In the genomic region with DNA sequence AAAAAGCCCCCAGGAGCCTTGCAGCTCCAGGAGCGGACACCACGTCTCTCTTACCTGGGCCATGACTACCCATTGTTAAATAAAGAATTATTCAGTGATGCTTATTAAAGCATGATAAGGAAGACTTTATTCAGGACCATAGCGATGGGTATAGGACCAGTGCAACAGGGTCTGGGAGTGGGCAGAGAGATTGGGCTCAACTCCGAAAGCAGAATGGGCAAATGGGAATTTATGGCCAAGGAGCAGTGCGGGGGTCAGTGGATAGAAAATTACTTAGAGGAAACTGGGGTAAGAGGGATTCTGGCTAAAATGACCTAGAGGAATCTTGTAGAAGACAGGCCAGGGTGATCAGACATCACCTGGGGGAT, we compare ENCODE assay signal across 8 cellular contexts. TPM values are rescaled to one million over a fixed set of nuclear protein-coding genes. Genes with fewer than 3 reads are reported as not detected.
DNase-seq lines count a peak whose midpoint lies in the region; ATAC-seq, FAIRE-seq and TF ChIP-seq lines count a peak whose summit lies in the region.

No MANE protein-coding gene starts in this region.

- peaks cover 6 to 13% of the 10 kb centered on the region in 2 experiments; a peak in 3 of 5 replicates for H3K4me1 ChIP-seq in K562 (replicated peaks in 1 of 2; ENCODE audit: control insufficient read depth in 2 of 2, insufficient read depth in 2 of 2, low read length in 2 of 2)

- peaks cover 45% of the 10 kb centered on the region for H3K79me2 ChIP-seq in K562 (ENCODE audit: control insufficient read depth, insufficient read depth, low read length)

- H3K27me3 ChIP-seq in K562 (ENCODE audit: control insufficient read depth in 2 of 2, insufficient read depth in 2 of 2, low read length in 2 of 2): no peaks in the 10 kb centered on the region

- intact Hi-C loops in K562 (cut with micrococcal nuclease): no loop called here

- no peak for TF ChIP-seq POLR2A in K562 (conservative IDR thresholded peaks at IDR 0.05)

- peak overlapping the region; percentile 99 for H3K27ac Mint-ChIP-seq in memory B cell

- in situ Hi-C loops in K562 (cut with MboI): no loop called here

- BruUV-seq in K562 (replicated peaks; lab: Mats Ljungman, UMichigan): no TSS peak

- CTCF ChIA-PET in K562 (lab: Yijun Ruan, JAX; ENCODE audit: low intra/inter-chr PET ratio): interaction anchor here (0.6 kb wide), 1 partner anchor 155 kb away, joined by 3 read pairs; no protein-coding TSS in a partner anchor

- no peak for TF ChIP-seq RAD21 in K562 (CRISPR knock-in tag; conservative IDR thresholded peaks at IDR 0.05 in 1 of 2, IDR thresholded peaks at IDR 0.05 in 1 of 2)

- H2AFZ ChIP-seq in K562 (ENCODE audit: low read depth, low read length): peak overlapping the region; percentile 83

- H3K9me3 ChIP-seq in K562 (replicated peaks; ENCODE audit: control insufficient read depth, insufficient read depth, low read depth, low read length): no peaks in the 10 kb centered on the region

- no peaks in the 10 kb centered on the region for H3K9me3 Mint-ChIP-seq in memory B cell

- H3K4me2 ChIP-seq in K562 (ENCODE audit: insufficient read depth, low read length): peak overlapping the region; percentile 91

- H3K27me3 Mint-ChIP-seq in memory B cell: no peaks in the 10 kb centered on the region

- H4K20me1 ChIP-seq in K562 (replicated peaks; ENCODE audit: control insufficient read depth, insufficient read depth, low read length): no peaks in the 10 kb centered on the region

- POLR2A ChIA-PET in K562 (lab: Yijun Ruan, JAX): interaction anchor here (0.6 to 3.2 kb wide), 4 partner anchors 8 to 400 kb away, joined by 3 to 15 read pairs (median 3); no protein-coding TSS in a partner anchor

- H3K4me1 Mint-ChIP-seq in memory B cell: peaks cover 18% of the 10 kb centered on the region

- no peaks in the 10 kb centered on the region for H3K9me1 ChIP-seq in K562 (ENCODE audit: control insufficient read depth, insufficient read depth, low read length)

- peaks cover 40% of the 10 kb centered on the region for H3K36me3 ChIP-seq in K562 (ENCODE audit: control insufficient read depth, insufficient read depth, low read length)

- peak overlapping the region; percentile 100 for H3K4me3 Mint-ChIP-seq in memory B cell

- peaks cover 7% of the 10 kb centered on the region for H3K36me3 Mint-ChIP-seq in memory B cell

- no peak for FAIRE-seq in K562 (lab: Jason Lieb, UNC)

- no peak for TF ChIP-seq CTCF in 22Rv1 (IDR thresholded peaks at IDR 0.05)
- TF ChIP-seq CTCF in HFF-Myc (IDR thresholded peaks at IDR 0.05; ENCODE audit: low read depth, low read length, missing control alignments): no peak
- no peak for TF ChIP-seq CTCF in K562 (IDR thresholded peaks at IDR 0.05 in 2 of 3, conservative IDR thresholded peaks at IDR 0.05 in 1 of 3; ENCODE audit: insufficient read depth in 2 of 3, low read depth in 1 of 3, low read length in 3 of 3)

- peak overlapping the region; percentile 98 for H3K4me3 ChIP-seq in HFF-Myc (replicated peaks; ENCODE audit: low read depth, low read length)
- H3K4me3 ChIP-seq in K562: peak overlapping the region; percentile 86

- H3K27ac ChIP-seq in 22Rv1: peak overlapping the region; percentile 65
- H3K27ac ChIP-seq in K562 (ENCODE audit: extremely low read depth, low read depth, low read length): peak overlapping the region; percentile 37

- ATAC-seq in K562: peak; percentile 2; the same call in 2 of the 3 replicates
- ATAC-seq in memory B cell (ENCODE audit: low read depth): no peak
- ATAC-seq in HG03175 (IDR thresholded peaks at IDR 0.05; ENCODE audit: unreplicated experiment): no peak
- ATAC-seq in HG03108 (IDR thresholded peaks at IDR 0.05; ENCODE audit: unreplicated experiment): no peak
- no peak for ATAC-seq in GM18858 (IDR thresholded peaks at IDR 0.05; ENCODE audit: unreplicated experiment)

- peak overlapping the region; percentile 2 to 98; a peak in 3 of 4 replicates for H3K9ac ChIP-seq in K562 (ENCODE audit: insufficient read depth in 1 of 2, low read depth in 2 of 2, low read length in 2 of 2)

- DNase-seq in HFF-Myc (ENCODE audit: extremely low read depth, low read depth) (no peak), K562 (ENCODE audit: extremely low read depth in 1 of 4, low spot score in 3 of 4) (peak in 1 of 4 experiments; percentile 10), memory B cell (ENCODE audit: low spot score in 2 of 2) (no peak), DMS153 (lab: John Stamatoyannopoulos, UW) (no peak)

- 38% methylated on average over 5 of the region's 5 CpGs for WGBS in K562 (ENCODE audit: insufficient coverage, low coverage, missing lambda C conversion rate)

- no peak for TF ChIP-seq EP300 in K562 (IDR thresholded peaks at IDR 0.05; ENCODE audit: low read length)

TF ChIP-seq in K562, 482 proteins besides CTCF, POLR2A, EP300 and RAD21:
- TF ChIP-seq NFE2L1 (tag; IDR thresholded peaks at IDR 0.05; ENCODE audit: borderline replicate concordance, low read depth) (0 out of 2 replicates have a peak, but pooled peaks have one; percentile 1), BRCA1 (IDR thresholded peaks at IDR 0.05) (no peak), BRCA1 (CRISPR knock-in tag; IDR thresholded peaks at IDR 0.05) (no peak), NCOA1 (IDR thresholded peaks at IDR 0.05; ENCODE audit: low read depth) (no peak), TSC22D4 (tag; IDR thresholded peaks at IDR 0.05) (0 out of 2 replicates have a peak, but pooled peaks have one; percentile 47), HMG20A (CRISPR knock-in tag; conservative IDR thresholded peaks at IDR 0.05) (0 out of 2 replicates have a peak, but pooled peaks have one; percentile 47), NFXL1 (CRISPR knock-in tag; IDR thresholded peaks at IDR 0.05) (0 out of 2 replicates have a peak, but pooled peaks have one; percentile 52), TAL1 (IDR thresholded peaks at IDR 0.05) (no peak), GABPB2 (CRISPR knock-in tag; conservative IDR thresholded peaks at IDR 0.05) (0 out of 2 replicates have a peak, but pooled peaks have one; percentile 29)
- TF ChIP-seq, protein P1, sequence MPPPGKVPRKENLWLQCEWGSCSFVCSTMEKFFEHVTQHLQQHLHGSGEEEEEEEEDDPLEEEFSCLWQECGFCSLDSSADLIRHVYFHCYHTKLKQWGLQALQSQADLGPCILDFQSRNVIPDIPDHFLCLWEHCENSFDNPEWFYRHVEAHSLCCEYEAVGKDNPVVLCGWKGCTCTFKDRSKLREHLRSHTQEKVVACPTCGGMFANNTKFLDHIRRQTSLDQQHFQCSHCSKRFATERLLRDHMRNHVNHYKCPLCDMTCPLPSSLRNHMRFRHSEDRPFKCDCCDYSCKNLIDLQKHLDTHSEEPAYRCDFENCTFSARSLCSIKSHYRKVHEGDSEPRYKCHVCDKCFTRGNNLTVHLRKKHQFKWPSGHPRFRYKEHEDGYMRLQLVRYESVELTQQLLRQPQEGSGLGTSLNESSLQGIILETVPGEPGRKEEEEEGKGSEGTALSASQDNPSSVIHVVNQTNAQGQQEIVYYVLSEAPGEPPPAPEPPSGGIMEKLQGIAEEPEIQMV (tag; conservative IDR thresholded peaks at IDR 0.05; ENCODE audit: low read depth): 0 out of 2 replicates have a peak, but pooled peaks have one; percentile 10

RNA-seq across cellular contexts. Expression of a gene that starts 0.6 kb away (rescaled TPM):
- total RNA-seq in K562 (2011; cell fraction: chromatin; rRNA removed; ENCODE audit: low replicate concordance): 87.2 and 88.1 TPM in 2 replicates
- 116 and 117 TPM in 2 replicates for total RNA-seq in K562 (2011; cell fraction: nucleolus; rRNA removed)
- total RNA-seq in K562 (2011; cell fraction: nucleoplasm; rRNA removed): 142 and 177 TPM in 2 replicates
- total RNA-seq in K562 (2014; rRNA removed) (331 and 367 TPM in 2 replicates), K562 (2014; rRNA removed; fragmentation: Illumina TruSeq; extraction: Trizol) (629 and 685 TPM in 2 replicates), K562 (2015; rRNA removed; fragmentation: Illumina TruSeq; extraction: Trizol) (525 and 540 TPM in 2 replicates), K562 (2021) (509 and 580 TPM in 2 replicates)
- polyA plus RNA-seq in K562 (2011; rRNA removed) (907 and 1,058 TPM in 2 replicates), K562 (2014; fragmentation: Illumina TruSeq; extraction: Trizol) (919 and 926 TPM in 2 replicates), K562 (2014; fragmentation: Nextera tagmentation; extraction: Ambion mirVana) (1,000 to 10,000 TPM; 2,628 to 2,722 TPM), K562 (2014; rRNA removed) (749 and 808 TPM in 2 replicates)
- 395 and 662 TPM in 2 replicates for polyA plus RNA-seq in K562 (2011; cell fraction: cytosol; rRNA removed)
- 197 and 359 TPM in 2 replicates for polyA plus RNA-seq in K562 (2011; cell fraction: nucleus; rRNA removed)
- 622 and 679 TPM in 2 replicates for polyA plus RNA-seq in K562 (2012)
- 421 and 488 TPM in 2 replicates for polyA minus RNA-seq in K562 (2011; rRNA and poly(A)+ RNA removed)
- 112 and 139 TPM in 2 replicates for polyA minus RNA-seq in K562 (2011; cell fraction: cytosol; rRNA and poly(A)+ RNA removed)
- polyA minus RNA-seq in K562 (2011; cell fraction: nucleus; rRNA and poly(A)+ RNA removed): 67.7 and 113 TPM in 2 replicates
